9 cellular contexts compared by ENCODE assay signal in the genomic region with DNA sequence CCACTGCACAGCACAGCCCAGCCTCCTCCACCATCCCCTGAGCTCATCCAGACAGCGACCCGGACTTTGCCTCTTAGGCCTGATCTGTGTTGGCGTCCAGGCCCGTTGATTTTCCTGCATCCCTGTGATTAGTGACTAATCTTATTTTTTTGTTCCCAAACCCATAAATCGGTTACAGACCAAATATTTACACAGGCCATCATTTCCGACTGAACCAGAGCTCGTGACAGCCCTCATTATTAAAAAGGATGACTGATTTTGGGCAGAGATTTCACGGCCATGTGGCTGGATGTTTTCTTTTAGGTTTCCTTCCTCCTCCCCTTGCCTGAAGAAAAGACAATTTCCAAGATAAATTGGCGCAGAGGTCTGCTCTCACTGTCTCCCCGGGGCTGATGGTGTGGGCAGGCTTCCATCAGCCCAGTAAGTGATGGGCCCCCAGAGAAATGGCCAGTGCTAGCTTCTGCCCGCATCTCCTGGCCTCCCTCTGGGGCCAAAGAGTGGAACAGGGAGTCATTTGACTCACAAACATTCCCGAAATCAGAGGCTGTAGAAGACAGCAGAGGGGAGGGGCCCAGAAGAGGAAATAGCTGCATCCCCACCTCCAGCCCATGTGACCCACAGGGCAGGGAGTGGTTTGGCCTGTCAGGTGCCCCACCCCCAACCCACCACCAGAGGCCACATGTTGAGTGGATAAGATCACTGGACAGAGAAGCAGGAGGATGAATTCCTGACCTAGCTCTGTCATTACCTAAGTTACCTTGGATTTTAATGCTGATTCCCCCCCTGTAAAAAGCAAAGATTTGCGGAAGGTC.
A peak's percentile ranks its signal among the peaks of the same experiment; 100 is the strongest.
DNase-seq lines count a peak whose midpoint lies in the region; ATAC-seq and TF ChIP-seq lines count a peak whose summit lies in the region.
"Had no signal": no experiment of that assay in that cellular context is flagged by ENCODE, and none has a peak within 500 bp of the region (broad histone marks: within the 10 kb centered on the region; RNA-seq: fewer than 3 reads in every experiment).

No MANE protein-coding gene starts in this region.

- H3K9ac ChIP-seq in fibroblast of lung (ENCODE audit: insufficient read depth, low read length), result no peak overlapping the region

- TF ChIP-seq CTCF in fibroblast of lung (conservative IDR thresholded peaks at IDR 0.05 in 1 of 2, IDR thresholded peaks at IDR 0.05 in 1 of 2; ENCODE audit: low read depth in 1 of 2, low read length in 2 of 2) (no peak), progenitor cell of endocrine pancreas (IDR thresholded peaks at IDR 0.05; ENCODE audit: unreplicated experiment) (no peak)

- H4K20me1 ChIP-seq in fibroblast of lung (ENCODE audit: control insufficient read depth, extremely low read depth, insufficient read depth, low read length), result peaks cover 2% of the 10 kb centered on the region

- no peaks in the 10 kb centered on the region for H3K27me3 ChIP-seq in fibroblast of lung (ENCODE audit: control insufficient read depth, insufficient read depth, low read length)

- no peaks in the 10 kb centered on the region for H3K36me3 ChIP-seq in fibroblast of lung (ENCODE audit: control insufficient read depth, insufficient read depth, low read length)
- H3K36me3 ChIP-seq: HAP-1 had no signal

- H3K27ac Mint-ChIP-seq in progenitor cell of endocrine pancreas, result peak overlapping the region; percentile 34

- peaks cover 26% of the 10 kb centered on the region for H3K27me3 Mint-ChIP-seq in progenitor cell of endocrine pancreas

- ATAC-seq in GM21723 (IDR thresholded peaks at IDR 0.05; ENCODE audit: unreplicated experiment), result no peak

- no peak overlapping the region for H3K4me3 ChIP-seq in fibroblast of lung (replicated peaks in 1 of 4; ENCODE audit: control extremely low read depth in 1 of 4, insufficient read depth in 1 of 4, low read depth in 3 of 4, low read length in 4 of 4)
- H3K4me3 ChIP-seq: HAP-1 had no signal

- peaks cover 17% of the 10 kb centered on the region for H3K4me1 Mint-ChIP-seq in progenitor cell of endocrine pancreas (ENCODE audit: low read depth)

- H3K36me3 Mint-ChIP-seq in progenitor cell of endocrine pancreas (ENCODE audit: insufficient read depth), result no peaks in the 10 kb centered on the region

- H3K27ac ChIP-seq in fibroblast of lung (ENCODE audit: insufficient read depth, low read length), result no peak overlapping the region

- peak; percentile 80 for DNase-seq in ELF-1 (ENCODE audit: low read depth, low spot score)
- peak; percentile 0 for DNase-seq in NCI-H82 treated with DMSO at 0.1 percent for 48 hours (lab: John Stamatoyannopoulos, UW; ENCODE audit: unreplicated experiment)
- peak in 1 of 2 donors; percentile 91 for DNase-seq in fibroblast of lung (ENCODE audit: low read depth in 2 of 2)
- no peak for DNase-seq in progenitor cell of endocrine pancreas (ENCODE audit: low spot score, unreplicated experiment)
- no peak for DNase-seq in KG1 (lab: John Stamatoyannopoulos, UW)
- DNase-seq in NCI-H446 treated with DMSO at 0.1 percent for 48 hours (lab: John Stamatoyannopoulos, UW), result no peak
- no peak for DNase-seq in NCI-H2107 treated with DMSO at 0.1 percent for 48 hours (lab: John Stamatoyannopoulos, UW; ENCODE audit: unreplicated experiment)

- H3K9me3 Mint-ChIP-seq in progenitor cell of endocrine pancreas (ENCODE audit: low read depth), result no peaks in the 10 kb centered on the region

- H3K4me2 ChIP-seq in fibroblast of lung (ENCODE audit: extremely low read depth, insufficient read depth, low read length), result peak overlapping the region; percentile 10

- no peaks in the 10 kb centered on the region for H3K9me3 ChIP-seq in fibroblast of lung (ENCODE audit: control insufficient read depth, insufficient read depth, low read depth, low read length)
- H3K9me3 ChIP-seq: HAP-1 had no signal

- no peak overlapping the region for H3K4me3 Mint-ChIP-seq in progenitor cell of endocrine pancreas (ENCODE audit: low read depth)

- H3K79me2 ChIP-seq in fibroblast of lung (ENCODE audit: control insufficient read depth, insufficient read depth, low read length), result no peaks in the 10 kb centered on the region

- peaks cover 10% of the 10 kb centered on the region for H3K4me1 ChIP-seq in fibroblast of lung (ENCODE audit: control insufficient read depth, extremely low read depth, insufficient read depth, low read length)
- H3K4me1 ChIP-seq: HAP-1 had no signal

- no peak overlapping the region for H2AFZ ChIP-seq in fibroblast of lung (ENCODE audit: low read length)

Comparison
In these comparisons a context has a peak if more than half of its experiments do, and no peak if none do; other contexts are left out.
1. DNase-seq: peak in ELF-1 (single experiment) and NCI-H82 treated with DMSO at 0.1 percent for 48 hours (single experiment); none in progenitor cell of endocrine pancreas (single experiment), KG1 (single experiment), NCI-H446 treated with DMSO at 0.1 percent for 48 hours (single experiment) and NCI-H2107 treated with DMSO at 0.1 percent for 48 hours (single experiment).